Comparison of ENCODE assay signal across 17 cellular contexts in genomic region chr10:14779053-14779649, GRCh38. TPM values are rescaled to one million over a fixed set of nuclear protein-coding genes. Genes with fewer than 3 reads are reported as not detected.
DNase-seq lines count a peak whose midpoint lies in the region; ATAC-seq and TF ChIP-seq lines count a peak whose summit lies in the region.
"Had no signal": no experiment of that assay in that cellular context is flagged by ENCODE, and none has a peak within 500 bp of the region (broad histone marks: within the 10 kb centered on the region; RNA-seq: fewer than 3 reads in every experiment).

No MANE protein-coding gene starts in this region.

- no peaks in the 10 kb centered on the region for H3K36me3 ChIP-seq in mucosa of descending colon (ENCODE audit: low read depth)
- H3K36me3 ChIP-seq: BLaER1, HAP-1, uterus had no signal

- peak overlapping the region; percentile 73 for H3K27ac ChIP-seq in AG04450 (ENCODE audit: low read depth, low read length)
- H3K27ac ChIP-seq: BLaER1, uterus had no signal

- H3K4me3 ChIP-seq in AG04450 (ENCODE audit: low read depth, low read length), result no peak overlapping the region
- H3K4me3 ChIP-seq in LNCaP clone FGC (ENCODE audit: low read depth, low read length), result no peak overlapping the region
- no peak overlapping the region for H3K4me3 ChIP-seq in mucosa of descending colon
- H3K4me3 ChIP-seq: BLaER1, HAP-1, uterus had no signal

- TF ChIP-seq CTCF in AG04450 (IDR thresholded peaks at IDR 0.05; ENCODE audit: low read depth, low read length) (no peak), LNCaP clone FGC (IDR thresholded peaks at IDR 0.05; ENCODE audit: control insufficient read depth, extremely low read depth, insufficient read depth) (no peak), mucosa of descending colon (IDR thresholded peaks at IDR 0.05) (no peak)

- H3K27me3 ChIP-seq in AG04450 (ENCODE audit: control insufficient read depth, insufficient read depth, low read length), result peaks cover 8% of the 10 kb centered on the region
- H3K27me3 ChIP-seq: BLaER1, uterus had no signal

- ATAC-seq in esophagus mucosa, result peak; percentile 77
- ATAC-seq in mucosa of descending colon, result peak; percentile 92
- no peak for ATAC-seq in GM19455 (IDR thresholded peaks at IDR 0.05; ENCODE audit: unreplicated experiment)
- ATAC-seq in GM21576 (IDR thresholded peaks at IDR 0.05; ENCODE audit: unreplicated experiment), result no peak

- peaks cover 16% of the 10 kb centered on the region for H3K4me1 ChIP-seq in mucosa of descending colon (ENCODE audit: low read depth)
- H3K4me1 ChIP-seq: HAP-1, uterus had no signal

- peaks cover 2% of the 10 kb centered on the region; the same call in 1 of the 2 replicates for H3K9me3 ChIP-seq in AG04450 (ENCODE audit: control insufficient read depth, insufficient read depth, low read length)
- no peaks in the 10 kb centered on the region for H3K9me3 ChIP-seq in mucosa of descending colon
- H3K9me3 ChIP-seq: HAP-1, uterus had no signal

- CTCF ChIA-PET in AG04450 (lab: Charles Lee), result no interaction called here

- POLR2A ChIA-PET in AG04450 (lab: Yijun Ruan, JAX), result no interaction called here

- DNase-seq in AG04450 (ENCODE audit: low read depth, low spot score), result peak; percentile 59
- peak; percentile 26 for DNase-seq in LNCaP clone FGC (ENCODE audit: low read depth)
- peak in 1 of 3 donors; percentile 47 for DNase-seq in mucosa of descending colon
- no peak for DNase-seq in SW480 (ENCODE audit: low spot score)
- DNase-seq in NCI-H1105 treated with DMSO at 0.1 percent for 48 hours (lab: John Stamatoyannopoulos, UW), result no peak
- DNase-seq: activated naive CD4-positive, alpha-beta T cell treated with anti-CD3 and anti-CD28 coated beads, Interleukin-2, amount 10 ng/mL, durations not matched to agents 7 days and 5 days; NCI-H1436; NCI-H526; SHP77; uterus had no signal

- intact Hi-C loops in mucosa of descending colon (cut with DNase I, micrococcal nuclease), result no loop called here

RNA-seq across cellular contexts. Expression of gene FAM107B, which starts 4.5 kb away (rescaled TPM):
- polyA plus RNA-seq in AG04450 (2011; rRNA removed), result 33.6 and 41.4 TPM in 2 replicates
- polyA minus RNA-seq in AG04450 (2011; rRNA and poly(A)+ RNA removed), result 11.4 and 16.9 TPM in 2 replicates
- total RNA-seq in esophagus mucosa, result 19.0 TPM
- 10 to 100 TPM; 45.6 to 77.7 (median 76.9) TPM for total RNA-seq in mucosa of descending colon

RNA-seq across cellular contexts. Expression of gene CDNF, which starts 58.7 kb away (rescaled TPM):
- polyA plus RNA-seq in AG04450 (2011; rRNA removed), result 1.7 and 2.1 TPM in 2 replicates
- 0.48 TPM in 1 of 2 replicates, not detected in the other for polyA minus RNA-seq in AG04450 (2011; rRNA and poly(A)+ RNA removed)
- 1.2 TPM for total RNA-seq in esophagus mucosa
- total RNA-seq in mucosa of descending colon, result 1 to 10 TPM in 2 of 3 donors, under 1 TPM in 1; 0.82 to 2.4 (median 2.2) TPM
- total RNA-seq: Daoy, glomerular endothelial cell had no signal

RNA-seq across cellular contexts. Expression of gene HSPA14, which starts 59.0 kb away (rescaled TPM):
- 10.1 and 14.9 TPM in 2 replicates for polyA plus RNA-seq in AG04450 (2011; rRNA removed)
- polyA minus RNA-seq in AG04450 (2011; rRNA and poly(A)+ RNA removed), result 2.9 and 3.4 TPM in 2 replicates
- total RNA-seq in esophagus mucosa (10.7 TPM), mucosa of descending colon (10 to 100 TPM; 10.5 to 20.1 (median 13.3) TPM)

RNA-seq across cellular contexts. Expression of gene MSANTD7, which starts 59.0 kb away (rescaled TPM):
- polyA plus RNA-seq in AG04450 (2011; rRNA removed), result 5.2 and 5.7 TPM in 2 replicates
- polyA minus RNA-seq in AG04450 (2011; rRNA and poly(A)+ RNA removed), result 12.3 and 12.6 TPM in 2 replicates
- 7.7 TPM for total RNA-seq in esophagus mucosa
- 10 to 100 TPM; 11.2 to 14.1 (median 14.0) TPM for total RNA-seq in mucosa of descending colon

Comparison
In these comparisons a context has a peak if more than half of its experiments do, and no peak if none do; other contexts are left out.
1. DNase-seq: peak in AG04450 (single experiment) and LNCaP clone FGC (single experiment); none in SW480 (single experiment) and NCI-H1105 treated with DMSO at 0.1 percent for 48 hours (single experiment).
2. ATAC-seq: peak in esophagus mucosa (single experiment) and mucosa of descending colon (single experiment); none in GM19455 (single experiment) and GM21576 (single experiment).